In the genomic region with DNA sequence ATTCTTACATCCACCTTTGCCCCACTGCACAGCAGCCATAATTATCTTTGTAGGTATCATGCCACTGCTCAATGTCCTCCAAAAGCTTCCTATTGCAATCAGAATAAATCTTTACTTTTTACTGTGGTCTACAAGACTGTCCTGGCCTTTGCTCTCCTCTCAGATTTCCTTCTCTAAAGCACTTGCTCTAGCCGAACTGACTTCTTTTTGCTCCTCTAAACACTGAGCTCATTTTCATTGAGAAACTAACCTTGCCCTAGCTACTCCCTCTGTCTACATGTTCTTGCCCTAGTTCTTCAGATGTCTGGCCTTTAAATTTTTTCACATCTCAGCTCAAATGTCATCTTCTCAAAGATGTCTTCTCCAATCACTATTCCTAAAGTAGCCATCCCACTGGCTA, we compare ENCODE assay signal across 13 cellular contexts.
DNase-seq lines count a peak whose midpoint lies in the region; ATAC-seq, FAIRE-seq and TF ChIP-seq lines count a peak whose summit lies in the region.
"Had no signal": no experiment of that assay in that cellular context is flagged by ENCODE, and none has a peak within 500 bp of the region (broad histone marks: within the 10 kb centered on the region; RNA-seq: fewer than 3 reads in every experiment).

No MANE protein-coding gene starts in this region.

- ATAC-seq in GM19452 (IDR thresholded peaks at IDR 0.05; ENCODE audit: unreplicated experiment) (peak; percentile 42), HG02852 (IDR thresholded peaks at IDR 0.05; ENCODE audit: unreplicated experiment) (peak; percentile 38), HG03457 (IDR thresholded peaks at IDR 0.05; ENCODE audit: unreplicated experiment) (peak; percentile 19)
- ATAC-seq: left colon; stimulated activated effector memory CD8-positive, alpha-beta T cell treated with anti-CD3 and anti-CD28 coated beads, Interleukin-12 subunit alpha, Interleukin-12 subunit beta, amount 100 ng/mL, for 72 hours had no signal

- DNase-seq in GM12891 (ENCODE audit: insufficient read length, low spot score) (no peak), putamen (ENCODE audit: low spot score) (no peak), HFFc6 (no peak), DMS53 treated with DMSO at 0.1 percent for 48 hours (lab: John Stamatoyannopoulos, UW; ENCODE audit: unreplicated experiment) (no peak), glutamatergic neuron (no peak)
- DNase-seq: KBM-7; left colon; stimulated activated CD4-positive, alpha-beta T cell treated with anti-CD3 and anti-CD28 coated beads, Interleukin-15, amount 100 ng/mL, for 24 hours had no signal

- no peak for TF ChIP-seq POLR2A in GM12891 (IDR thresholded peaks at IDR 0.05; ENCODE audit: low read depth, low read length)

- H3K27ac Mint-ChIP-seq in HFFc6, result no peak overlapping the region
- H3K27ac Mint-ChIP-seq in glutamatergic neuron (ENCODE audit: unreplicated experiment), result no peak overlapping the region
- H3K27ac Mint-ChIP-seq: dendritic cell treated with granulocyte-macrophage colony-stimulating factor and Interleukin-4, amounts not matched to agents 40 ng/mL and 50 ng/mL, for 4 days; stimulated activated effector memory CD8-positive, alpha-beta T cell treated with anti-CD3 and anti-CD28 coated beads, Interleukin-12 subunit alpha, Interleukin-12 subunit beta, amount 100 ng/mL, for 72 hours had no signal

- H3K9me3 Mint-ChIP-seq in HFFc6 (no peaks in the 10 kb centered on the region), glutamatergic neuron (ENCODE audit: unreplicated experiment) (no peaks in the 10 kb centered on the region)
- H3K9me3 Mint-ChIP-seq: dendritic cell treated with granulocyte-macrophage colony-stimulating factor and Interleukin-4, amounts not matched to agents 40 ng/mL and 50 ng/mL, for 4 days; stimulated activated effector memory CD8-positive, alpha-beta T cell treated with anti-CD3 and anti-CD28 coated beads, Interleukin-12 subunit alpha, Interleukin-12 subunit beta, amount 100 ng/mL, for 72 hours had no signal

- H3K4me3 Mint-ChIP-seq in HFFc6, result no peak overlapping the region
- no peak overlapping the region for H3K4me3 Mint-ChIP-seq in glutamatergic neuron (ENCODE audit: unreplicated experiment)
- H3K4me3 Mint-ChIP-seq: dendritic cell treated with granulocyte-macrophage colony-stimulating factor and Interleukin-4, amounts not matched to agents 40 ng/mL and 50 ng/mL, for 4 days; stimulated activated effector memory CD8-positive, alpha-beta T cell treated with anti-CD3 and anti-CD28 coated beads, Interleukin-12 subunit alpha, Interleukin-12 subunit beta, amount 100 ng/mL, for 72 hours had no signal

- H3K36me3 Mint-ChIP-seq in HFFc6 (ENCODE audit: low read depth) (no peaks in the 10 kb centered on the region), glutamatergic neuron (ENCODE audit: unreplicated experiment) (no peaks in the 10 kb centered on the region)

- no peaks in the 10 kb centered on the region for H3K4me1 Mint-ChIP-seq in HFFc6 (ENCODE audit: low read depth)
- no peaks in the 10 kb centered on the region for H3K4me1 Mint-ChIP-seq in glutamatergic neuron (ENCODE audit: low read depth, unreplicated experiment)
- H3K4me1 Mint-ChIP-seq: stimulated activated effector memory CD8-positive, alpha-beta T cell treated with anti-CD3 and anti-CD28 coated beads, Interleukin-12 subunit alpha, Interleukin-12 subunit beta, amount 100 ng/mL, for 72 hours had no signal

- no peak for TF ChIP-seq CTCF in HFFc6 (IDR thresholded peaks at IDR 0.05)
- TF ChIP-seq CTCF in glutamatergic neuron (IDR thresholded peaks at IDR 0.05; ENCODE audit: partially characterized antibody, unreplicated experiment), result no peak

- H3K27me3 Mint-ChIP-seq in HFFc6 (ENCODE audit: insufficient read depth) (no peaks in the 10 kb centered on the region), glutamatergic neuron (ENCODE audit: unreplicated experiment) (no peaks in the 10 kb centered on the region)
- H3K27me3 Mint-ChIP-seq: dendritic cell treated with granulocyte-macrophage colony-stimulating factor and Interleukin-4, amounts not matched to agents 40 ng/mL and 50 ng/mL, for 4 days had no signal

- FAIRE-seq in GM12891 (lab: Jason Lieb, UNC), result peak; percentile 16

TF ChIP-seq in GM12891, 5 proteins besides CTCF, POLR2A, EP300 and RAD21:
- TF ChIP-seq POLR2AphosphoS5 (IDR thresholded peaks at IDR 0.05; ENCODE audit: low read depth, low read length) (no peak), PAX5 (IDR thresholded peaks at IDR 0.05; ENCODE audit: insufficient read depth, low read length, severe bottlenecking) (no peak), TAF1 (IDR thresholded peaks at IDR 0.05; ENCODE audit: low read depth, low read length) (no peak), SPI1 (IDR thresholded peaks at IDR 0.05; ENCODE audit: low read depth, low read length) (no peak), POU2F2 (IDR thresholded peaks at IDR 0.05; ENCODE audit: low read depth, low read length) (no peak)
TF ChIP-seq in GM12891: peak in this region for 0.
